8 cellular contexts compared by ENCODE assay signal in the genomic region with DNA sequence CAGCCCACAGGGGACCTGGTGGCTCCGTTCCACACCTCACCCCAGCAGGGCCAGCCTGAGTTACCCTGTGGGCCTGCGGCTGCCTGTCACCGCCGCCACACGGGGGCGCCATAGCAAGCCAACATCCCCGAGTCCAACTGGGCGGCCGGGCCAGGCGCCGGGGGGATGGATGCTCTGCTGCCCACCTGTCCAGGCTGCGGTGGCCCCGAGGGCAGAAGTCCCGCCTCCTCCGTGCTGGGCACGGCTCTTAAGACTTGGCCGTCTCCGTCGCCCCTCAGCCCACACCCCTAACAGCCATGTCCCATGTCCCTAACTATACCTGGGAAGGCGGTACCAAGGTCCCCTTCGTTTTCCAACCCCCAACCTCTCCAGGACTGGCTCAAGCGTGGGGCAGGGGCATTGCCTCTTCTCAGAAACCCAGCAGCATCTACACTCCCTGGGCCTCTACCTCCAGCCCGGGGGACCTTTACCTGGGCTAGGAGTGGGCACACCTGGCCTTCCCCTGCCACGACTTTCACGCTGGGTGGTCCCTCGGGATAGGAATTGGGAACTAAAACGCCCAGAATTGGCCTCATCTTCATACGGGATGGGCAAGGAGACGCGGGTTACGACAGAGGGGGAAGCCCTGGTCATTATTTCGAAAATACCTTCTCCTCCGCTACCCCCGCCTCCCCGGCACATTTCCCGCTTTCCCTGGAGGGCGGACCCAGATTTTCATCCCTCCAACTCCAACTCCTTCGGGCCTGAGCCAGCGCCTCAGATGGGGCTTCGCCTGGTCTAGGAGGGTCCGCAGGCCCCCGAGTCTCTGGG. TPM values are rescaled to one million over a fixed set of nuclear protein-coding genes. Genes with fewer than 3 reads are reported as not detected.
A peak's percentile ranks its signal among the peaks of the same experiment; 100 is the strongest.
DNase-seq lines count a peak whose midpoint lies in the region; ATAC-seq and TF ChIP-seq lines count a peak whose summit lies in the region.

No MANE protein-coding gene starts in this region.

- DNase-seq in GM12865 (ENCODE audit: low read depth), result peak; percentile 82
- peak; percentile 31 for DNase-seq in NCI-H187 treated with DMSO at 0.1 percent for 48 hours (lab: John Stamatoyannopoulos, UW)
- peak; percentile 70 for DNase-seq in activated B cell treated with CpG ODN at 0.5 μM for 24 hours
- DNase-seq in cardiac fibroblast (ENCODE audit: low read depth in 2 of 2), result peak; percentile 73 to 75
- peak; percentile 91 for DNase-seq in islet precursor cell
- DNase-seq in spleen, result peak; percentile 94
- DNase-seq in SKM-1 (lab: John Stamatoyannopoulos, UW; ENCODE audit: unreplicated experiment), result no peak

- ATAC-seq in HG02678 (IDR thresholded peaks at IDR 0.05; ENCODE audit: unreplicated experiment) (peak; percentile 33), activated B cell treated with CpG ODN at 0.5 μM for 24 hours (ENCODE audit: low read depth) (no peak)

- H3K27me3 ChIP-seq in spleen (replicated peaks in 1 of 7), result peaks cover 0 to 29% (median 0%) of the 10 kb centered on the region in 7 donors

- no peak overlapping the region for H3K27ac Mint-ChIP-seq in activated B cell treated with CpG ODN at 0.5 μM for 24 hours

- H3K27ac ChIP-seq in spleen, result peak overlapping the region; percentile 70 to 88 (median 80)

- POLR2A ChIA-PET in activated B cell treated with CpG ODN at 0.5 μM for 24 hours (lab: Charles Lee), result interaction anchor here (1.0 to 1.4 kb wide), 6 partner anchors 36 to 539 kb away, joined by 3 to 15 read pairs (median 4); partner anchors contain the start of genes CCDC85C, CCNK and SETD3

- no peak for TF ChIP-seq POLR2A in spleen (IDR thresholded peaks at IDR 0.05)

- peak overlapping the region; percentile 92 for H3K4me3 Mint-ChIP-seq in activated B cell treated with CpG ODN at 0.5 μM for 24 hours

- H3K36me3 Mint-ChIP-seq in activated B cell treated with CpG ODN at 0.5 μM for 24 hours (ENCODE audit: low read depth), result peaks cover 3% of the 10 kb centered on the region

- H3K9me3 ChIP-seq in spleen, result peaks cover 0 to 12% (median 9%) of the 10 kb centered on the region in 8 donors

- H3K4me1 ChIP-seq in spleen, result peaks cover 4 to 27% (median 18%) of the 10 kb centered on the region in 6 donors

- H3K9me3 Mint-ChIP-seq in activated B cell treated with CpG ODN at 0.5 μM for 24 hours, result peaks cover 7% of the 10 kb centered on the region

- peak overlapping the region; percentile 74 for H3K4me3 ChIP-seq in GM12865 (ENCODE audit: low read depth, low read length)
- H3K4me3 ChIP-seq in cardiac fibroblast (replicated peaks in 1 of 2; ENCODE audit: low read depth in 2 of 2, low read length in 2 of 2), result peak overlapping the region; percentile 67 to 81
- peak overlapping the region; percentile 60 to 94 (median 84) for H3K4me3 ChIP-seq in spleen

- peaks cover 23% of the 10 kb centered on the region for H3K4me1 Mint-ChIP-seq in activated B cell treated with CpG ODN at 0.5 μM for 24 hours

- H3K36me3 ChIP-seq in spleen, result no peaks in the 10 kb centered on the region

- TF ChIP-seq CTCF in GM12865 (IDR thresholded peaks at IDR 0.05; ENCODE audit: insufficient read depth, low read depth, low read length, missing control alignments) (peak; percentile 90), activated B cell treated with CpG ODN at 0.5 μM for 24 hours (IDR thresholded peaks at IDR 0.05) (no peak), cardiac fibroblast (IDR thresholded peaks at IDR 0.05; ENCODE audit: low read depth, low read length) (peak; percentile 94), spleen (IDR thresholded peaks at IDR 0.05 in 8 of 11, conservative IDR thresholded peaks at IDR 0.05 in 3 of 11) (peak; percentile 70 to 95 (median 91))

- H3K27me3 Mint-ChIP-seq in activated B cell treated with CpG ODN at 0.5 μM for 24 hours, result peaks cover 27% of the 10 kb centered on the region

- intact Hi-C loops in activated B cell treated with CpG ODN at 0.5 μM for 24 hours (cut with micrococcal nuclease), result loop anchor here (2.0 to 5.0 kb wide), 3 partner anchors 289 to 510 kb away; partner anchors contain the start of gene EVL
- intact Hi-C loops in spleen (cut with DNase I; ENCODE audit: low total_unique reads), result loop anchor here (2.0 kb wide), 1 partner anchor 202 kb away; no protein-coding TSS in a partner anchor

- CTCF ChIA-PET in activated B cell treated with CpG ODN at 0.5 μM for 24 hours (lab: Charles Lee), result no interaction called here

- 1% methylated on average over 32 to 42 of the region's 42 CpGs for WGBS in spleen, 5 donors

RNA-seq across cellular contexts. Expression of gene CYP46A1, which starts 1.1 kb away (rescaled TPM):
- total RNA-seq in activated B cell treated with CpG ODN at 0.5 μM for 24 hours, result 0.07 TPM in 1 of 2 replicates, not detected in the other
- total RNA-seq in spleen, result under 1 TPM; 0.16 to 0.85 (median 0.40) TPM
- under 1 TPM; 0.11 to 0.38 (median 0.13) TPM for polyA plus RNA-seq in spleen

RNA-seq across cellular contexts. Expression of gene HHIPL1, which starts 38.1 kb away (rescaled TPM):
- total RNA-seq in activated B cell treated with CpG ODN at 0.5 μM for 24 hours (not detected in 2 replicates), spleen (1 to 10 TPM; 1.8 to 4.2 (median 2.8) TPM)
- polyA plus RNA-seq in spleen, result under 1 TPM; 0.43 to 0.67 (median 0.64) TPM
